Comparison of ENCODE assay signal across 1 cellular context in the genomic region with DNA sequence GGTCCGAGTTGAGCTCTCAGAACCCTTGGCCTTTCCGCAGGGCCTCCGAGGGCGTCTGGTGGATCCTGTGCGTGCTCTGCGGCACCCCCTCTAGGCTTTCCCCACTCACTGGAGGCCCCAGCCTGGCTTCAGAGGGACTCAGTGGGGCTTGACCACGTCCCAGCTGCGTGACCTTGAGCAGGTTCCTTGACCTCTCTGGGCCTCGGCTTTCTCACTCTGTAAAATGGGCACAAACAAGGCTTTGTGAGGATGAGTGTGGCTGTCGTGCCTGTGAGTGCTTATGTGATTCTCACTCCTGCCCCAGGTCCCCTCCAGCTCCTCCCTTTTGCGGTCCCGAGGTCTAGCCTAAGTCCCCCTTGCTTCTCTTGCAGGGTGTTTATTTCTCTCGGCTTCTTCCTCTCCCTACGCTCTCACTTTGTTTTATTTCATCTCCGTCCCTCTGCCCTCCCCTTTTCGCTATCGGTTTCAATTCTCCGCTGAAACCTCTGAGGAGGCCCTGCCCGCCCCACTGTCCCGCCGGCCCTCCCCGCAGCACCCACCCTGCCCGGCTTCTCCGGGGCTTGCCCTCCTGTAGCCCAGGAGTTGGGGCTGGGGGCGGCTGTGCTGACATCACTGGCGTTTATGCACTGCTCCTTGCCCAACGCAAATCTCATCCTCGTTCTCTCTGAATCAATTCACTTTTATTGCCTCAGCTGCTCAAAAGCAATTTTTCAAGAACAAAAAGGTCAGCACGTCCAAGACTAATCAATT.
A peak's percentile ranks its signal among the peaks of the same experiment; 100 is the strongest.
TF ChIP-seq lines count a peak whose summit lies in the region.

No MANE protein-coding gene starts in this region.

TF ChIP-seq in GM12878, 131 proteins besides CTCF, POLR2A, EP300 and RAD21 (continued from another document and continues in another):
- TF ChIP-seq, protein P1, sequence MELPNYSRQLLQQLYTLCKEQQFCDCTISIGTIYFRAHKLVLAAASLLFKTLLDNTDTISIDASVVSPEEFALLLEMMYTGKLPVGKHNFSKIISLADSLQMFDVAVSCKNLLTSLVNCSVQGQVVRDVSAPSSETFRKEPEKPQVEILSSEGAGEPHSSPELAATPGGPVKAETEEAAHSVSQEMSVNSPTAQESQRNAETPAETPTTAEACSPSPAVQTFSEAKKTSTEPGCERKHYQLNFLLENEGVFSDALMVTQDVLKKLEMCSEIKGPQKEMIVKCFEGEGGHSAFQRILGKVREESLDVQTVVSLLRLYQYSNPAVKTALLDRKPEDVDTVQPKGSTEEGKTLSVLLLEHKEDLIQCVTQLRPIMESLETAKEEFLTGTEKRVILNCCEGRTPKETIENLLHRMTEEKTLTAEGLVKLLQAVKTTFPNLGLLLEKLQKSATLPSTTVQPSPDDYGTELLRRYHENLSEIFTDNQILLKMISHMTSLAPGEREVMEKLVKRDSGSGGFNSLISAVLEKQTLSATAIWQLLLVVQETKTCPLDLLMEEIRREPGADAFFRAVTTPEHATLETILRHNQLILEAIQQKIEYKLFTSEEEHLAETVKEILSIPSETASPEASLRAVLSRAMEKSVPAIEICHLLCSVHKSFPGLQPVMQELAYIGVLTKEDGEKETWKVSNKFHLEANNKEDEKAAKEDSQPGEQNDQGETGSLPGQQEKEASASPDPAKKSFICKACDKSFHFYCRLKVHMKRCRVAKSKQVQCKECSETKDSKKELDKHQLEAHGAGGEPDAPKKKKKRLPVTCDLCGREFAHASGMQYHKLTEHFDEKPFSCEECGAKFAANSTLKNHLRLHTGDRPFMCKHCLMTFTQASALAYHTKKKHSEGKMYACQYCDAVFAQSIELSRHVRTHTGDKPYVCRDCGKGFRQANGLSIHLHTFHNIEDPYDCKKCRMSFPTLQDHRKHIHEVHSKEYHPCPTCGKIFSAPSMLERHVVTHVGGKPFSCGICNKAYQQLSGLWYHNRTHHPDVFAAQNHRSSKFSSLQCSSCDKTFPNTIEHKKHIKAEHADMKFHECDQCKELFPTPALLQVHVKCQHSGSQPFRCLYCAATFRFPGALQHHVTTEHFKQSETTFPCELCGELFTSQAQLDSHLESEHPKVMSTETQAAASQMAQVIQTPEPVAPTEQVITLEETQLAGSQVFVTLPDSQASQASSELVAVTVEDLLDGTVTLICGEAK (IDR thresholded peaks at IDR 0.05; ENCODE audit: borderline replicate concordance): no peak
- TF ChIP-seq IRF4 (IDR thresholded peaks at IDR 0.05; ENCODE audit: low read depth, low read length) (0 out of 2 replicates have a peak, but pooled peaks have one; percentile 13), SP1 (IDR thresholded peaks at IDR 0.05; ENCODE audit: low read depth, low read length) (no peak), CBFB (IDR thresholded peaks at IDR 0.05; ENCODE audit: low read depth) (no peak), MTA3 (IDR thresholded peaks at IDR 0.05; ENCODE audit: borderline replicate concordance, low read length) (no peak), BRCA1 (IDR thresholded peaks at IDR 0.05; ENCODE audit: low read depth, low read length) (no peak), ZSCAN29 (IDR thresholded peaks at IDR 0.05) (no peak), ZBTB11 (CRISPR knock-in tag; IDR thresholded peaks at IDR 0.05) (no peak), SREBF1 (IDR thresholded peaks at IDR 0.05; ENCODE audit: low read length) (no peak), IKZF1 (conservative IDR thresholded peaks at IDR 0.05) (peak; percentile 38; the same call in 1 of the 2 replicates), HCFC1 (IDR thresholded peaks at IDR 0.05; ENCODE audit: low read length) (no peak), ZNF217 (IDR thresholded peaks at IDR 0.05) (peak; percentile 90), YY1 (IDR thresholded peaks at IDR 0.05; ENCODE audit: low read depth, low read length) (no peak), CREM (IDR thresholded peaks at IDR 0.05; ENCODE audit: low read depth) (no peak), SMAD1 (IDR thresholded peaks at IDR 0.05; ENCODE audit: low read depth, partially characterized antibody) (no peak), IRF5 (IDR thresholded peaks at IDR 0.05; ENCODE audit: borderline replicate concordance) (no peak), NFYA (IDR thresholded peaks at IDR 0.05; ENCODE audit: borderline replicate concordance, low read depth, low read length) (no peak), CHD2 (IDR thresholded peaks at IDR 0.05; ENCODE audit: borderline replicate concordance, low read depth, low read length) (no peak), PML (IDR thresholded peaks at IDR 0.05; ENCODE audit: low read length) (no peak), BCL3 (IDR thresholded peaks at IDR 0.05; ENCODE audit: borderline replicate concordance, insufficient read depth, low read depth, low read length, poor library complexity, severe bottlenecking) (no peak), ZZZ3 (IDR thresholded peaks at IDR 0.05; ENCODE audit: control insufficient read depth, insufficient read length, low read depth) (no peak), ZNF24 (IDR thresholded peaks at IDR 0.05) (no peak), BMI1 (IDR thresholded peaks at IDR 0.05; ENCODE audit: borderline replicate concordance) (no peak), SIN3A (IDR thresholded peaks at IDR 0.05; ENCODE audit: low read depth, low read length) (no peak), MEF2B (IDR thresholded peaks at IDR 0.05; ENCODE audit: partially characterized antibody, poor library complexity, severe bottlenecking) (no peak), ZNF687 (IDR thresholded peaks at IDR 0.05) (no peak), MYC (IDR thresholded peaks at IDR 0.05; ENCODE audit: insufficient read depth, insufficient read length, insufficient replicate concordance, low read length, severe bottlenecking) (no peak), PAX8 (IDR thresholded peaks at IDR 0.05) (no peak), SUPT20H (IDR thresholded peaks at IDR 0.05; ENCODE audit: borderline replicate concordance, control insufficient read depth, low read depth, low read length) (no peak), GATAD2B (conservative IDR thresholded peaks at IDR 0.05; ENCODE audit: low read depth) (0 out of 2 replicates have a peak, but pooled peaks have one; percentile 36)
- TF ChIP-seq, protein P2, sequence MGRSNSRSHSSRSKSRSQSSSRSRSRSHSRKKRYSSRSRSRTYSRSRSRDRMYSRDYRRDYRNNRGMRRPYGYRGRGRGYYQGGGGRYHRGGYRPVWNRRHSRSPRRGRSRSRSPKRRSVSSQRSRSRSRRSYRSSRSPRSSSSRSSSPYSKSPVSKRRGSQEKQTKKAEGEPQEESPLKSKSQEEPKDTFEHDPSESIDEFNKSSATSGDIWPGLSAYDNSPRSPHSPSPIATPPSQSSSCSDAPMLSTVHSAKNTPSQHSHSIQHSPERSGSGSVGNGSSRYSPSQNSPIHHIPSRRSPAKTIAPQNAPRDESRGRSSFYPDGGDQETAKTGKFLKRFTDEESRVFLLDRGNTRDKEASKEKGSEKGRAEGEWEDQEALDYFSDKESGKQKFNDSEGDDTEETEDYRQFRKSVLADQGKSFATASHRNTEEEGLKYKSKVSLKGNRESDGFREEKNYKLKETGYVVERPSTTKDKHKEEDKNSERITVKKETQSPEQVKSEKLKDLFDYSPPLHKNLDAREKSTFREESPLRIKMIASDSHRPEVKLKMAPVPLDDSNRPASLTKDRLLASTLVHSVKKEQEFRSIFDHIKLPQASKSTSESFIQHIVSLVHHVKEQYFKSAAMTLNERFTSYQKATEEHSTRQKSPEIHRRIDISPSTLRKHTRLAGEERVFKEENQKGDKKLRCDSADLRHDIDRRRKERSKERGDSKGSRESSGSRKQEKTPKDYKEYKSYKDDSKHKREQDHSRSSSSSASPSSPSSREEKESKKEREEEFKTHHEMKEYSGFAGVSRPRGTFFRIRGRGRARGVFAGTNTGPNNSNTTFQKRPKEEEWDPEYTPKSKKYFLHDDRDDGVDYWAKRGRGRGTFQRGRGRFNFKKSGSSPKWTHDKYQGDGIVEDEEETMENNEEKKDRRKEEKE (IDR thresholded peaks at IDR 0.05): no peak
